In the genomic region with DNA sequence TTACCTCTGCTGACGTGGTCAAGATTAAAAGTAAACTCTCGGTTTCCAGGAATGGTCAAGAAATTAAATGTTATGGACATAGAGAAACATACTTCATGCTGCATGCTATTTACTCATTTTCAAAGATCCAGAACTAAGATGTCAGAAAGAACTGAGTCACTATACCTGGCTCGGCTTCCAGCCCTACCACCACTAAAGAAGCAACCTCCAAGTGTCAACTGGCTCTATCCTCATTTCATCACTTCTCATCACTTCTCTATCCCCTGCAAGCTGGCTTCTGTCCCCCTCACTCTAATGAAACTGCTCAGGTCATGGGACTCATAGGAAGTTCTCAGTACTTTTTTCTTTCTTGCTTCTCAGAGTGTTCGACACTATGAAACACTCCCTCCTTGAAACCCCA, we compare ENCODE assay signal across 20 cellular contexts.
DNase-seq lines count a peak whose midpoint lies in the region; ATAC-seq and TF ChIP-seq lines count a peak whose summit lies in the region.
"Had no signal": no experiment of that assay in that cellular context is flagged by ENCODE, and none has a peak within 500 bp of the region (broad histone marks: within the 10 kb centered on the region; RNA-seq: fewer than 3 reads in every experiment).

No MANE protein-coding gene starts in this region.

- peaks cover 15% of the 10 kb centered on the region for H3K4me1 Mint-ChIP-seq in CD14-positive monocyte
- H3K4me1 Mint-ChIP-seq: B cell had no signal

- no peaks in the 10 kb centered on the region for H3K9me3 ChIP-seq in IMR-90 (ENCODE audit: control insufficient read depth, insufficient read depth, low read length)
- H3K9me3 ChIP-seq in gastroesophageal sphincter: no peaks in the 10 kb centered on the region
- no peaks in the 10 kb centered on the region for H3K9me3 ChIP-seq in psoas muscle
- H3K9me3 ChIP-seq in MM.1S (replicated peaks; ENCODE audit: insufficient read depth, low read length): no peaks in the 10 kb centered on the region
- H3K9me3 ChIP-seq: BLaER1 treated with 17β-estradiol and CSF1 and Interleukin-3, amounts not matched to agents 10 nM and 100 nM had no signal

- H3K9ac ChIP-seq in IMR-90 (ENCODE audit: low read depth, low read length) (no peak overlapping the region), MM.1S (ENCODE audit: low read length) (no peak overlapping the region)
- H3K9ac ChIP-seq: BLaER1 treated with 17β-estradiol and CSF1 and Interleukin-3, amounts not matched to agents 10 nM and 100 nM; GM23248 had no signal

- no peaks in the 10 kb centered on the region; the same call in 1 of the 2 replicates for H3K79me2 ChIP-seq in MM.1S (ENCODE audit: low read length)

- H3K36me3 ChIP-seq in IMR-90 (ENCODE audit: control insufficient read depth, insufficient read depth, low read length) (peaks cover 9% of the 10 kb centered on the region), gastroesophageal sphincter (peaks cover 0 to 77% of the 10 kb centered on the region in 2 donors), psoas muscle (ENCODE audit: insufficient read depth in 1 of 2, low read depth in 1 of 2) (peaks cover 8 to 40% of the 10 kb centered on the region in 2 donors), MM.1S (replicated peaks; ENCODE audit: insufficient read depth, low read length) (no peaks in the 10 kb centered on the region)

- TF ChIP-seq EP300 in gastroesophageal sphincter (IDR thresholded peaks at IDR 0.05): no peak

- no peak overlapping the region for H3K18ac ChIP-seq in IMR-90 (ENCODE audit: low read depth, low read length)

- H3F3A ChIP-seq in MM.1S (ENCODE audit: insufficient read depth, low read length): no peaks in the 10 kb centered on the region

- no peak overlapping the region for H3K23ac ChIP-seq in IMR-90 (ENCODE audit: low read depth, low read length)

- WGBS in IMR-90 (ENCODE audit: extremely low coverage in 2 of 2, insufficient read length in 1 of 2), 2 experiments: 82% methylated on average over 2 of the region's 4 CpGs; no CpG with 5 or more reads in 1 of the 2 experiments
- WGBS in gastroesophageal sphincter (ENCODE audit: low coverage in 1 of 2), 2 donors: 56 to 75% methylated on average over 4 of the region's 4 CpGs
- 84 to 95% (median 89%) methylated on average over 4 of the region's 4 CpGs for WGBS in psoas muscle, 3 donors

- no TSS peak for BruUV-seq in IMR-90 (replicated peaks; lab: Mats Ljungman, UMichigan)

- no peak overlapping the region for H2BK15ac ChIP-seq in IMR-90 (ENCODE audit: low read depth, low read length)

- H3K27me3 ChIP-seq in IMR-90 (ENCODE audit: control insufficient read depth, insufficient read depth, low read length): no peaks in the 10 kb centered on the region
- H3K27me3 ChIP-seq in gastroesophageal sphincter: no peaks in the 10 kb centered on the region
- no peaks in the 10 kb centered on the region for H3K27me3 ChIP-seq in psoas muscle (ENCODE audit: insufficient read depth in 3 of 3, low read length in 2 of 3)
- no peaks in the 10 kb centered on the region for H3K27me3 ChIP-seq in MM.1S (replicated peaks; ENCODE audit: insufficient read depth, low read length)
- H3K27me3 ChIP-seq: BLaER1 treated with 17β-estradiol and CSF1 and Interleukin-3, amounts not matched to agents 10 nM and 100 nM had no signal

- H3K4me3 Mint-ChIP-seq in CD14-positive monocyte: no peak overlapping the region
- H3K4me3 Mint-ChIP-seq: B cell; CD4-positive, CD25-positive, alpha-beta regulatory T cell; CD8-positive, alpha-beta memory T cell; HFFc6 had no signal

- CTCF ChIA-PET in IMR-90 (lab: Yijun Ruan, JAX): interaction anchor here (2.3 kb wide), 1 partner anchor 13 kb away, joined by 9 read pairs; no protein-coding TSS in a partner anchor

- H3K27ac ChIP-seq in IMR-90 (ENCODE audit: insufficient read depth, low read length): no peak overlapping the region
- H3K27ac ChIP-seq in gastroesophageal sphincter: peak overlapping the region in 3 of 4 donors; percentile 29 to 42 (median 37)
- H3K27ac ChIP-seq in psoas muscle: no peak overlapping the region
- no peak overlapping the region for H3K27ac ChIP-seq in MM.1S (ENCODE audit: low read length)
- H3K27ac ChIP-seq: BLaER1 treated with 17β-estradiol and CSF1 and Interleukin-3, amounts not matched to agents 10 nM and 100 nM; GM23248 had no signal

- no peak overlapping the region for H3K4ac ChIP-seq in IMR-90 (ENCODE audit: low read depth, low read length)

- H3K4me1 ChIP-seq in IMR-90 (ENCODE audit: control insufficient read depth, insufficient read depth, low read length) (no peaks in the 10 kb centered on the region), gastroesophageal sphincter (no peaks in the 10 kb centered on the region), psoas muscle (no peaks in the 10 kb centered on the region), MM.1S (ENCODE audit: low read length) (no peaks in the 10 kb centered on the region)

- H4K91ac ChIP-seq in IMR-90 (ENCODE audit: insufficient read depth, low read depth, low read length): no peak overlapping the region

- H3K9me1 ChIP-seq in IMR-90 (ENCODE audit: insufficient read depth, low read length): peaks cover 4% of the 10 kb centered on the region; the same call in 1 of the 2 replicates

- no peak overlapping the region for H3K56ac ChIP-seq in IMR-90 (ENCODE audit: extremely low read depth, insufficient read depth, low read length)

- intact Hi-C loops in CD14-positive monocyte (cut with micrococcal nuclease): loop anchor here in 1 of 2 donors (10.0 kb wide), 1 partner anchor 499 kb away; no protein-coding TSS in a partner anchor
- intact Hi-C loops in IMR-90 (cut with micrococcal nuclease): no loop called here
- intact Hi-C loops in psoas muscle (cut with DNase I): no loop called here

- H3K4me2 ChIP-seq in IMR-90 (ENCODE audit: low read depth, low read length) (no peak overlapping the region), MM.1S (ENCODE audit: low read depth, low read length) (no peak overlapping the region)
- H3K4me2 ChIP-seq: BLaER1 treated with 17β-estradiol and CSF1 and Interleukin-3, amounts not matched to agents 10 nM and 100 nM had no signal

- no peak for TF ChIP-seq RAD21 in IMR-90 (IDR thresholded peaks at IDR 0.05; ENCODE audit: low read length)

- in situ Hi-C loops in IMR-90 (cut with MboI; ENCODE audit: low sequenced_read_pairs): no loop called here

- no peak overlapping the region for H4K5ac ChIP-seq in IMR-90 (ENCODE audit: low read depth, low read length)

- no peak overlapping the region for H2AFZ ChIP-seq in IMR-90 (replicated peaks; ENCODE audit: low read length, poor library complexity)
- no peak overlapping the region for H2AFZ ChIP-seq in MM.1S (ENCODE audit: low read length)
- H2AFZ ChIP-seq: GM23248 had no signal

- DNase-seq in CD14-positive monocyte (ENCODE audit: low spot score) (no peak), IMR-90 (no peak), psoas muscle (no peak), MM.1S (no peak), T-helper 2 cell (no peak)
- no peak for DNase-seq in stimulated activated CD4-positive, alpha-beta T cell treated with anti-CD3 and anti-CD28 coated beads, Interleukin-2, amount 100 ng/mL, for 48 hours
- DNase-seq: CD4-positive, CD25-positive, alpha-beta regulatory T cell; CD8-positive, alpha-beta memory T cell; COR-L47; DMS 273 treated with DMSO at 0.1 percent for 48 hours; DMS53; DND-41; EL; HFFc6 had no signal

- no peak overlapping the region for H3K4me3 ChIP-seq in IMR-90 (ENCODE audit: insufficient read depth, low read depth, low read length)
- no peak overlapping the region for H3K4me3 ChIP-seq in gastroesophageal sphincter
- H3K4me3 ChIP-seq in psoas muscle: no peak overlapping the region
- no peak overlapping the region for H3K4me3 ChIP-seq in MM.1S (ENCODE audit: low read length)
- H3K4me3 ChIP-seq: BLaER1 treated with 17β-estradiol and CSF1 and Interleukin-3, amounts not matched to agents 10 nM and 100 nM; GM23248 had no signal

- peak overlapping the region; percentile 18 for H2AK9ac ChIP-seq in IMR-90 (replicated peaks; ENCODE audit: low read depth, low read length, poor library complexity)

- POLR2A ChIA-PET in IMR-90 (lab: Charles Lee; ENCODE audit: unreplicated experiment): no interaction called here

- H2BK120ac ChIP-seq in IMR-90 (ENCODE audit: low read depth, low read length): no peak overlapping the region

- H3K79me1 ChIP-seq in IMR-90 (ENCODE audit: low read depth in 1 of 2, low read length in 2 of 2): 0 out of 4 replicates have a peak, but pooled peaks cover 0 to 4% of the 10 kb centered on the region in 2 experiments

- H2BK20ac ChIP-seq in IMR-90 (ENCODE audit: low read depth, low read length): no peak overlapping the region

- no peaks in the 10 kb centered on the region for H3K9me2 ChIP-seq in MM.1S (replicated peaks; ENCODE audit: insufficient read depth, low read length)

- TF ChIP-seq CTCF in CD14-positive monocyte (IDR thresholded peaks at IDR 0.05) (no peak), IMR-90 (conservative IDR thresholded peaks at IDR 0.05; ENCODE audit: low read depth, low read length) (no peak), gastroesophageal sphincter (IDR thresholded peaks at IDR 0.05) (no peak), psoas muscle (IDR thresholded peaks at IDR 0.05) (no peak), MM.1S (IDR thresholded peaks at IDR 0.05; ENCODE audit: low read length) (no peak)

- dilution Hi-C loops in IMR-90 (cut with HindIII; ENCODE audit: low sequenced_read_pairs, unreplicated experiment): no loop called here

- H3K27me3 Mint-ChIP-seq in CD14-positive monocyte (ENCODE audit: low read depth in 3 of 3): peaks cover 0 to 2% (median 0%) of the 10 kb centered on the region in 3 donors
- H3K27me3 Mint-ChIP-seq: B cell; CD4-positive, CD25-positive, alpha-beta regulatory T cell; CD8-positive, alpha-beta memory T cell had no signal

- H3K27ac Mint-ChIP-seq in CD14-positive monocyte: peak overlapping the region in 4 of 7 donors; percentile 2 to 44 (median 20)
- H3K27ac Mint-ChIP-seq: B cell, HFFc6 had no signal

- no peaks in the 10 kb centered on the region for H3K9me3 Mint-ChIP-seq in CD14-positive monocyte
- H3K9me3 Mint-ChIP-seq: CD8-positive, alpha-beta memory T cell; HFFc6 had no signal

- H2AK5ac ChIP-seq in IMR-90 (ENCODE audit: low read depth, low read length): no peak overlapping the region

- TF ChIP-seq POLR2A in IMR-90 (IDR thresholded peaks at IDR 0.05; ENCODE audit: low read depth, low read length) (no peak), gastroesophageal sphincter (IDR thresholded peaks at IDR 0.05) (no peak)

- ATAC-seq in IMR-90 (ENCODE audit: low read depth) (no peak), gastroesophageal sphincter (peak; percentile 73), psoas muscle (peak in 3 of 4 donors; percentile 14 to 38 (median 37)), HG03097 (IDR thresholded peaks at IDR 0.05; ENCODE audit: low FRiP score, unreplicated experiment) (no peak)
- ATAC-seq: HCT116 had no signal

- H3K36me3 Mint-ChIP-seq in CD14-positive monocyte: peaks cover 64 to 76% of the 10 kb centered on the region in 2 donors

- H4K20me1 ChIP-seq in IMR-90 (ENCODE audit: insufficient read depth, low read length): no peaks in the 10 kb centered on the region
- no peaks in the 10 kb centered on the region for H4K20me1 ChIP-seq in MM.1S (ENCODE audit: insufficient read depth, low read length)
- H4K20me1 ChIP-seq: BLaER1 treated with 17β-estradiol and CSF1 and Interleukin-3, amounts not matched to agents 10 nM and 100 nM had no signal

- no peak overlapping the region for H3K14ac ChIP-seq in IMR-90 (replicated peaks; ENCODE audit: low read depth, low read length)

- no peak overlapping the region for H2BK5ac ChIP-seq in IMR-90 (ENCODE audit: low read depth, low read length, poor library complexity, severe bottlenecking)

- H4K8ac ChIP-seq in IMR-90 (ENCODE audit: low read depth in 2 of 2, low read length in 2 of 2): no peak overlapping the region

Comparison
In these comparisons a context has a peak if more than half of its experiments do, and no peak if none do; other contexts are left out.
1. ATAC-seq: peak in gastroesophageal sphincter (single experiment) and psoas muscle (3 of 4); none in IMR-90 (single experiment) and HG03097 (single experiment).
2. H3K27ac ChIP-seq: peak in gastroesophageal sphincter (3 of 4); none in IMR-90 (single experiment), psoas muscle (single experiment) and MM.1S (single experiment).